Comparison of ENCODE assay signal across 1 cellular context in the genomic region with DNA sequence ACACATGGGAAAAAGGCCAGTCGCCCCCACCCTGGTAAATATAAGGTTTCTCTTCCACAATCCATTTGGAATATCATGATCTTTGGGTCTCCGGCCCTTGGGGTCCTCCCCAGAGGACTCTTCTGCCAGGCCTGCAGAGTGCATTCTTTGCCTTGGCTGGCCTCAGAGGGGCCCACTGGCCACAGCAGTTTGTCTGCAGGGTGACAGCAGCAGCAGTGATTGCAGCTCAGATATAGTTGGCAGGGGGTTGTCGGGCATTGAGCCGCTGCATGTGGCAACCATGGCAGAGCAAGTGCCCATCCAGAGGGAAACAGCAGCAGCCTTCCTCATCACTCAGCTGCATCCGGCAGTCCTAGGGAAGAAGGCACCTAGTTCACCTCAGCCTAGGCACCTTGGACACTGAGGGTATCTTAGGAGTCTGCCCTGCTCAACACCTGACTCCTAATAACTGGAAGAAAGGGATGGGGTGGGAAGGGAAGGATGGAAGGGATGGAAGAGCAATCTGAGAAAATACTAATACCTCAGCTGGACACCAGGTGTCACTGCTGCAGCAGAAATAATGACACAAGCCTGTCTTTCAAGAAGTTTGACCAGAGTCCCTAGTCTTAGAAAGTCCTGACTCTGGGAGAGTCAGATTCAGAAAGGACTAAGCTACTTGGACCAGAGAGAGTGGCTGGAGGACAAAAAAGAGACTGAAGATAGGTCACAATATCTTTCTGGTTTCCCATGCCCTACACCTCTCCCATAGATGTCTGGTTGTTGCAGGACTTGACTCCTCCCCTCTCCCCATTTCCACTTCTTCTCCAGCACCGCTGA.
TF ChIP-seq lines count a peak whose summit lies in the region.

No MANE protein-coding gene starts in this region.

TF ChIP-seq in HCT116, 20 proteins besides CTCF, POLR2A, EP300 and RAD21 (continued from another document):
- TF ChIP-seq, protein P1, sequence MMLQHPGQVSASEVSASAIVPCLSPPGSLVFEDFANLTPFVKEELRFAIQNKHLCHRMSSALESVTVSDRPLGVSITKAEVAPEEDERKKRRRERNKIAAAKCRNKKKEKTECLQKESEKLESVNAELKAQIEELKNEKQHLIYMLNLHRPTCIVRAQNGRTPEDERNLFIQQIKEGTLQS (IDR thresholded peaks at IDR 0.05), result no peak
- TF ChIP-seq YY1 (IDR thresholded peaks at IDR 0.05; ENCODE audit: extremely low read depth, insufficient replicate concordance, low read depth, low read length), result no peak
- TF ChIP-seq JUND (IDR thresholded peaks at IDR 0.05), result no peak
